15 cellular contexts compared by ENCODE assay signal in genomic region chr5:139141410-139141809, GRCh38. TPM values are rescaled to one million over a fixed set of nuclear protein-coding genes. Genes with fewer than 3 reads are reported as not detected.
A peak's percentile ranks its signal among the peaks of the same experiment; 100 is the strongest.
DNase-seq lines count a peak whose midpoint lies in the region; ATAC-seq and TF ChIP-seq lines count a peak whose summit lies in the region.
"Had no signal": no experiment of that assay in that cellular context is flagged by ENCODE, and none has a peak within 500 bp of the region (broad histone marks: within the 10 kb centered on the region; RNA-seq: fewer than 3 reads in every experiment).

No MANE protein-coding gene starts in this region.

- DNase-seq in MV-4-11 (lab: John Stamatoyannopoulos, UW), result peak; percentile 68
- DNase-seq in ascending aorta (ENCODE audit: low spot score in 2 of 2), result no peak
- DNase-seq in right lobe of liver, result no peak
- DNase-seq: activated CD8-positive, alpha-beta memory T cell treated with anti-CD3 and anti-CD28 coated beads for 24 hours; activated naive CD4-positive, alpha-beta T cell treated with anti-CD3 and anti-CD28 coated beads, Interleukin-2, amount 50 U/mL, for 16 hours; CD4-positive, alpha-beta memory T cell; GF-D8; NCI-H2171 treated with DMSO at 0.1 percent for 48 hours had no signal

- H3K4me1 ChIP-seq in ascending aorta, result peaks cover 12 to 43% of the 10 kb centered on the region in 2 donors
- H3K4me1 ChIP-seq in right lobe of liver, result peaks cover 0 to 37% (median 16%) of the 10 kb centered on the region in 4 donors

- H3K4me3 ChIP-seq in ascending aorta (no peak overlapping the region), right lobe of liver (no peak overlapping the region)
- H3K4me3 ChIP-seq: Peyer's patch had no signal

- WGBS in right lobe of liver (ENCODE audit: insufficient coverage, low coverage, low lambda C conversion rate, missing lambda C conversion rate), result 55% methylated on average over 1 of the region's 1 CpG

- intact Hi-C loops in ascending aorta (cut with DNase I) (loop anchor here (2.0 kb wide), 1 partner anchor 15 kb away; no protein-coding TSS in a partner anchor), right lobe of liver (cut with DNase I) (no loop called here)

- H3K27ac ChIP-seq in ascending aorta, result peak overlapping the region; percentile 69 to 74
- H3K27ac ChIP-seq in right lobe of liver, result peak overlapping the region in 2 of 3 donors; percentile 27 to 72
- peak overlapping the region; percentile 36 for H3K27ac ChIP-seq in temporal lobe (ENCODE audit: low read depth, low read length)
- H3K27ac ChIP-seq: neutrophil, Peyer's patch had no signal

- H3K9me3 ChIP-seq in ascending aorta (no peaks in the 10 kb centered on the region), right lobe of liver (no peaks in the 10 kb centered on the region)
- H3K9me3 ChIP-seq: neutrophil, Peyer's patch had no signal

- peak in 2 of 4 donors; percentile 5 to 6 for ATAC-seq in right lobe of liver
- ATAC-seq in HG03108 (IDR thresholded peaks at IDR 0.05; ENCODE audit: unreplicated experiment), result no peak
- no peak for ATAC-seq in HG02852 (IDR thresholded peaks at IDR 0.05; ENCODE audit: unreplicated experiment)
- ATAC-seq in HG03039 (IDR thresholded peaks at IDR 0.05; ENCODE audit: unreplicated experiment), result no peak
- no peak for ATAC-seq in SK-N-SH treated with all-trans-retinoic acid at 6 μM for 48 hours

- H3K36me3 ChIP-seq in ascending aorta, result no peaks in the 10 kb centered on the region
- no peaks in the 10 kb centered on the region for H3K36me3 ChIP-seq in right lobe of liver
- H3K36me3 ChIP-seq: neutrophil, Peyer's patch had no signal

- TF ChIP-seq CTCF in ascending aorta (IDR thresholded peaks at IDR 0.05) (no peak), right lobe of liver (IDR thresholded peaks at IDR 0.05) (no peak)

- TF ChIP-seq POLR2A in right lobe of liver (IDR thresholded peaks at IDR 0.05), result no peak

- no peaks in the 10 kb centered on the region for H3K27me3 ChIP-seq in ascending aorta
- H3K27me3 ChIP-seq in right lobe of liver, result no peaks in the 10 kb centered on the region
- H3K27me3 ChIP-seq: neutrophil, Peyer's patch had no signal

TF ChIP-seq in SK-N-SH treated with all-trans-retinoic acid at 6 μM for 48 hours, 23 proteins besides CTCF, POLR2A, EP300 and RAD21:
- TF ChIP-seq POU6F1 (CRISPR knock-in tag; IDR thresholded peaks at IDR 0.05; ENCODE audit: borderline replicate concordance, low read depth) (no peak), PPARA (CRISPR knock-in tag; IDR thresholded peaks at IDR 0.05; ENCODE audit: borderline replicate concordance) (no peak), RARB (CRISPR knock-in tag; IDR thresholded peaks at IDR 0.05) (no peak), ZFP30 (CRISPR knock-in tag; IDR thresholded peaks at IDR 0.05) (no peak), ZNF8 (CRISPR knock-in tag; IDR thresholded peaks at IDR 0.05) (no peak), ZNF70 (CRISPR knock-in tag; IDR thresholded peaks at IDR 0.05) (no peak), BACH2 (CRISPR knock-in tag; IDR thresholded peaks at IDR 0.05; ENCODE audit: borderline replicate concordance) (no peak), ISL1 (CRISPR knock-in tag; IDR thresholded peaks at IDR 0.05) (no peak), ZFP3 (CRISPR knock-in tag; IDR thresholded peaks at IDR 0.05) (no peak), CSDC2 (CRISPR knock-in tag; IDR thresholded peaks at IDR 0.05) (no peak), TCF4 (CRISPR knock-in tag; IDR thresholded peaks at IDR 0.05; ENCODE audit: borderline replicate concordance) (no peak), SNAI2 (CRISPR knock-in tag; IDR thresholded peaks at IDR 0.05) (no peak), ZC3H10 (CRISPR knock-in tag; IDR thresholded peaks at IDR 0.05) (no peak), PATZ1 (CRISPR knock-in tag; IDR thresholded peaks at IDR 0.05; ENCODE audit: borderline replicate concordance) (no peak)
- TF ChIP-seq, protein P1, sequence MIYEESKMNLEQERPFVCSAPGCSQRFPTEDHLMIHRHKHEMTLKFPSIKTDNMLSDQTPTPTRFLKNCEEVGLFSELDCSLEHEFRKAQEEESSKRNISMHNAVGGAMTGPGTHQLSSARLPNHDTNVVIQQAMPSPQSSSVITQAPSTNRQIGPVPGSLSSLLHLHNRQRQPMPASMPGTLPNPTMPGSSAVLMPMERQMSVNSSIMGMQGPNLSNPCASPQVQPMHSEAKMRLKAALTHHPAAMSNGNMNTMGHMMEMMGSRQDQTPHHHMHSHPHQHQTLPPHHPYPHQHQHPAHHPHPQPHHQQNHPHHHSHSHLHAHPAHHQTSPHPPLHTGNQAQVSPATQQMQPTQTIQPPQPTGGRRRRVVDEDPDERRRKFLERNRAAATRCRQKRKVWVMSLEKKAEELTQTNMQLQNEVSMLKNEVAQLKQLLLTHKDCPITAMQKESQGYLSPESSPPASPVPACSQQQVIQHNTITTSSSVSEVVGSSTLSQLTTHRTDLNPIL (CRISPR knock-in tag; IDR thresholded peaks at IDR 0.05; ENCODE audit: low read depth), result no peak

RNA-seq across cellular contexts. Expression of gene SIL1, which starts 56.8 kb away (rescaled TPM):
- total RNA-seq in ascending aorta (53.4 TPM), right lobe of liver (10 to 100 TPM; 57.6 to 94.9 (median 67.0) TPM), temporal lobe (9.1 TPM)
